10 cellular contexts compared by ENCODE assay signal in genomic region chr16:25109643-25110042, GRCh38. TPM values are rescaled to one million over a fixed set of nuclear protein-coding genes. Genes with fewer than 3 reads are reported as not detected.
DNase-seq lines count a peak whose midpoint lies in the region; ATAC-seq and TF ChIP-seq lines count a peak whose summit lies in the region.
"Had no signal": no experiment of that assay in that cellular context is flagged by ENCODE, and none has a peak within 500 bp of the region (broad histone marks: within the 10 kb centered on the region; RNA-seq: fewer than 3 reads in every experiment).

No MANE protein-coding gene starts in this region.

- no peaks in the 10 kb centered on the region for H3K9me3 Mint-ChIP-seq in nephron
- H3K9me3 Mint-ChIP-seq: activated B cell treated with CpG ODN at 0.5 μM for 24 hours had no signal

- H3K4ac ChIP-seq in neuronal stem cell (ENCODE audit: low read length) = no peak overlapping the region

- peaks cover 5% of the 10 kb centered on the region; the same call in 1 of the 2 replicates for H3F3A ChIP-seq in DOHH2 (ENCODE audit: control insufficient read depth, insufficient read depth)

- H3K36me3 ChIP-seq in DOHH2 (ENCODE audit: control insufficient read depth, low read length) (no peaks in the 10 kb centered on the region), colonic mucosa (no peaks in the 10 kb centered on the region), neuronal stem cell (replicated peaks in 1 of 2; ENCODE audit: control insufficient read depth in 2 of 2, insufficient read depth in 2 of 2, low read length in 2 of 2) (peaks cover 0 to 8% of the 10 kb centered on the region in 2 donors)

- H3K9me3 ChIP-seq in DOHH2 (ENCODE audit: control insufficient read depth, insufficient read depth, low read length) (no peaks in the 10 kb centered on the region), colonic mucosa (no peaks in the 10 kb centered on the region), neuronal stem cell (replicated peaks in 1 of 2; ENCODE audit: control insufficient read depth in 2 of 2, insufficient read depth in 1 of 2, low read depth in 1 of 2, low read length in 2 of 2) (no peaks in the 10 kb centered on the region)
- H3K9me3 ChIP-seq: upper lobe of left lung had no signal

- H4K91ac ChIP-seq in neuronal stem cell (ENCODE audit: low read depth, low read length, poor library complexity) = no peak overlapping the region

- peak overlapping the region in 1 of 2 donors; percentile 59 for H3K9ac ChIP-seq in colonic mucosa (ENCODE audit: low read depth in 2 of 2, low read length in 2 of 2)
- H3K9ac ChIP-seq in neuronal stem cell (ENCODE audit: low read depth, low read length, poor library complexity) = no peak overlapping the region

- H2AK5ac ChIP-seq in neuronal stem cell (ENCODE audit: low read depth, low read length) = no peak overlapping the region

- no peak overlapping the region for H2AFZ ChIP-seq in neuronal stem cell (ENCODE audit: low read length)

- no peak overlapping the region for H2BK120ac ChIP-seq in neuronal stem cell (ENCODE audit: low read depth, low read length)

- H2BK5ac ChIP-seq in neuronal stem cell (ENCODE audit: low read length) = no peak overlapping the region

- intact Hi-C loops in colonic mucosa (cut with DNase I) = loop anchor here (5.0 kb wide), 1 partner anchor 42 kb away; no protein-coding TSS in a partner anchor

- H3K27ac ChIP-seq in DOHH2 (ENCODE audit: low read depth, low read length) (no peak overlapping the region), colonic mucosa (peak overlapping the region; percentile 82), neuronal stem cell (replicated peaks; ENCODE audit: low read length) (no peak overlapping the region)
- H3K27ac ChIP-seq: upper lobe of left lung had no signal

- H3K36me3 Mint-ChIP-seq in nephron (ENCODE audit: low read depth) = peaks cover 6% of the 10 kb centered on the region

- H3K4me1 ChIP-seq in DOHH2 (ENCODE audit: control insufficient read depth, low read length) = peaks cover 38% of the 10 kb centered on the region
- peaks cover 23% of the 10 kb centered on the region for H3K4me1 ChIP-seq in colonic mucosa
- H3K4me1 ChIP-seq in neuronal stem cell (ENCODE audit: control insufficient read depth in 2 of 2, insufficient read depth in 1 of 2, low read depth in 1 of 2, low read length in 2 of 2) = peaks cover 5 to 6% of the 10 kb centered on the region in 2 donors

- no peak overlapping the region for H2BK15ac ChIP-seq in neuronal stem cell (ENCODE audit: low read length)

- H3K9me2 ChIP-seq in DOHH2 (replicated peaks; ENCODE audit: control insufficient read depth, low read length) = no peaks in the 10 kb centered on the region

- no peak for TF ChIP-seq CTCF in DOHH2 (IDR thresholded peaks at IDR 0.05; ENCODE audit: low read depth, low read length, poor library complexity, severe bottlenecking)
- no peak for TF ChIP-seq CTCF in colonic mucosa (IDR thresholded peaks at IDR 0.05)
- no peak for TF ChIP-seq CTCF in nephron (IDR thresholded peaks at IDR 0.05; ENCODE audit: unreplicated experiment in 3 of 3)

- H4K8ac ChIP-seq in neuronal stem cell (ENCODE audit: low read depth, low read length) = no peak overlapping the region

- H3K4me3 Mint-ChIP-seq in nephron = peak overlapping the region; percentile 43 to 87 (median 50)

- H3K79me2 ChIP-seq in DOHH2 (ENCODE audit: control insufficient read depth, low read length) = peaks cover 44% of the 10 kb centered on the region

- H3K4me2 ChIP-seq in DOHH2 (ENCODE audit: low read length) (peak overlapping the region; percentile 92), neuronal stem cell (ENCODE audit: insufficient read depth, low read length, poor library complexity, severe bottlenecking) (no peak overlapping the region)

- H3K27me3 ChIP-seq in DOHH2 (ENCODE audit: control insufficient read depth, low read length) = peaks cover 2% of the 10 kb centered on the region; the same call in 1 of the 2 replicates
- H3K27me3 ChIP-seq in colonic mucosa = no peaks in the 10 kb centered on the region
- no peaks in the 10 kb centered on the region for H3K27me3 ChIP-seq in neuronal stem cell (ENCODE audit: control insufficient read depth in 3 of 3, insufficient read depth in 3 of 3, low read depth in 1 of 3, low read length in 3 of 3)
- H3K27me3 ChIP-seq: upper lobe of left lung had no signal

- H3K4me1 Mint-ChIP-seq in nephron = peaks cover 50% of the 10 kb centered on the region

- H3K27me3 Mint-ChIP-seq in nephron (ENCODE audit: low read depth) = peaks cover 3% of the 10 kb centered on the region
- H3K27me3 Mint-ChIP-seq: activated B cell treated with CpG ODN at 0.5 μM for 24 hours had no signal

- no CpG with 5 or more reads among the region's 4 CpGs for WGBS in neuronal stem cell (ENCODE audit: extremely low coverage in 2 of 2, insufficient read length in 2 of 2, insufficient replicate concordance in 1 of 2), 2 donors

- DNase-seq in NCI-H460 (ENCODE audit: extremely low read depth, low read depth) (peak; percentile 71), colonic mucosa (peak; percentile 84), neuronal stem cell (ENCODE audit: low spot score) (no peak), DMS79 (lab: John Stamatoyannopoulos, UW) (no peak), DMS153 (lab: John Stamatoyannopoulos, UW) (no peak)
- DNase-seq: activated B cell treated with CpG ODN at 0.5 μM for 24 hours had no signal

- peaks cover 4% of the 10 kb centered on the region for H3K79me1 ChIP-seq in neuronal stem cell (ENCODE audit: low read depth, low read length)

- H3K18ac ChIP-seq in neuronal stem cell (ENCODE audit: low read length) = no peak overlapping the region

- H2BK12ac ChIP-seq in neuronal stem cell (ENCODE audit: low read length) = no peak overlapping the region

- H4K20me1 ChIP-seq in DOHH2 (ENCODE audit: control insufficient read depth, insufficient read depth, low read depth, low read length) = no peaks in the 10 kb centered on the region

- ATAC-seq in HG03175 (IDR thresholded peaks at IDR 0.05; ENCODE audit: unreplicated experiment) = no peak

- H3K4me3 ChIP-seq in DOHH2 (ENCODE audit: low read length) (peak overlapping the region; percentile 93), colonic mucosa (no peak overlapping the region), neuronal stem cell (ENCODE audit: low read length in 2 of 2) (peak overlapping the region in 1 of 2 donors; percentile 32)

- no peak overlapping the region for H3K14ac ChIP-seq in neuronal stem cell (ENCODE audit: low read length)

- H3K23ac ChIP-seq in neuronal stem cell (ENCODE audit: low read depth, low read length, poor library complexity) = no peak overlapping the region

- H3K27ac Mint-ChIP-seq in nephron = no peak overlapping the region

RNA-seq across cellular contexts. Expression of gene LCMT1, which starts 1.9 kb away (rescaled TPM):
- total RNA-seq in NCI-H460 (2014; rRNA removed; shearing (Covaris generic)) = 38.7 and 46.2 TPM in 2 replicates
- polyA plus RNA-seq in NCI-H460 (2014; cell fraction: nucleus; rRNA removed) = 15.0 and 18.3 TPM in 2 replicates
- total RNA-seq in colonic mucosa = 10 to 100 TPM; 46.9 to 47.6 TPM
- polyA plus RNA-seq in neuronal stem cell (2013, experiment 1 of 2) = 60.6 TPM
- polyA plus RNA-seq in neuronal stem cell (2013, experiment 2 of 2) = 60.7 TPM

Comparison
In these comparisons a context has a peak if more than half of its experiments do, and no peak if none do; other contexts are left out.
1. DNase-seq: peak in NCI-H460 (single experiment) and colonic mucosa (single experiment); none in neuronal stem cell (single experiment), DMS79 (single experiment) and DMS153 (single experiment).